In the genomic region with DNA sequence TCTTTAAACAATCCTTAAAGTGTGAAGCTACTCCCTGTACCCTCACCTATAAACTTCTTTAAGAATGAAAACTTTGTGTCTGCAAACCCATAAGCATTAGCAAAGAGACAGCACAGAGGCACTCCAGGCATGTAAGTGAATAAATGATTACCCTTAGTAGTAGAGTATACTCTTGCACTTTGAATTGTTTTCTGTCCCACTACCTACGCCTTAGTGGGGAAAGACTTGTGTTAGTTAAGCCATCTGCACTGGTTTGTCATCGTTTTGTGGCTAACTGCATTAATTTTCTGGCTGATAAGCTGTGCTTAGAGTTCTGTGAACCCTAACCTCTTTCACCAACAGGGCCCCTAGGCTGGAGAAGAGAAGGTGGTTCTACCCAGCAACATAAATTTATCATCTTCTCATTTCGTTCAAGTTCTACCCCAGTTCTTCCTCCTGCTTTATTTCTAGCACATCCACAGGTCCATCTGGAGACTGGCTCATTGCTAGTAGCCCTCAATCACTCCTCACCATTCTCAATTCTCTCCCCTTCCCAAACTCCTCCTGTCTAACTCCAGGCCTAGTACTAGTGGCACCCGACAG, we compare ENCODE assay signal across 8 cellular contexts. TPM values are rescaled to one million over a fixed set of nuclear protein-coding genes. Genes with fewer than 3 reads are reported as not detected.
DNase-seq lines count a peak whose midpoint lies in the region; ATAC-seq lines count a peak whose summit lies in the region.

No MANE protein-coding gene starts in this region.

- H3K4me1 Mint-ChIP-seq in T-helper 1 cell treated with Interleukin-12 subunit alpha and Interleukin-12 subunit beta and Interleukin-4 antibody, amounts not matched to agents 30 μg/mL and 1 μg/mL, for 36 hours (ENCODE audit: low read depth), result peaks cover 25% of the 10 kb centered on the region
- H3K4me1 Mint-ChIP-seq in activated naive CD8-positive, alpha-beta T cell treated with anti-CD3 and anti-CD28 coated beads, Interleukin-2, amount 50 U/mL, for 24 hours, result peaks cover 28% of the 10 kb centered on the region

- peaks cover 4% of the 10 kb centered on the region for H3K36me3 Mint-ChIP-seq in T-helper 1 cell treated with Interleukin-12 subunit alpha and Interleukin-12 subunit beta and Interleukin-4 antibody, amounts not matched to agents 30 μg/mL and 1 μg/mL, for 36 hours (ENCODE audit: low read depth)
- peaks cover 5% of the 10 kb centered on the region for H3K36me3 Mint-ChIP-seq in activated naive CD8-positive, alpha-beta T cell treated with anti-CD3 and anti-CD28 coated beads, Interleukin-2, amount 50 U/mL, for 24 hours (ENCODE audit: low read depth)

- H3K27ac ChIP-seq in layer of hippocampus (ENCODE audit: low read depth, low read length), result peak overlapping the region; percentile 33
- H3K27ac ChIP-seq in temporal lobe (ENCODE audit: low read depth, low read length), result peak overlapping the region; percentile 58

- H3K27me3 ChIP-seq in layer of hippocampus (ENCODE audit: control insufficient read depth, insufficient read depth, low read length), result no peaks in the 10 kb centered on the region

- H3K4me3 Mint-ChIP-seq in T-helper 1 cell treated with Interleukin-12 subunit alpha and Interleukin-12 subunit beta and Interleukin-4 antibody, amounts not matched to agents 30 μg/mL and 1 μg/mL, for 36 hours, result peak overlapping the region; percentile 93
- H3K4me3 Mint-ChIP-seq in activated naive CD8-positive, alpha-beta T cell treated with anti-CD3 and anti-CD28 coated beads, Interleukin-2, amount 50 U/mL, for 24 hours, result peak overlapping the region; percentile 97

- H3K27ac Mint-ChIP-seq in T-helper 1 cell treated with Interleukin-12 subunit alpha and Interleukin-12 subunit beta and Interleukin-4 antibody, amounts not matched to agents 30 μg/mL and 1 μg/mL, for 36 hours, result peak overlapping the region; percentile 84
- H3K27ac Mint-ChIP-seq in activated naive CD8-positive, alpha-beta T cell treated with anti-CD3 and anti-CD28 coated beads, Interleukin-2, amount 50 U/mL, for 24 hours, result peak overlapping the region; percentile 88

- H3K9me3 Mint-ChIP-seq in T-helper 1 cell treated with Interleukin-12 subunit alpha and Interleukin-12 subunit beta and Interleukin-4 antibody, amounts not matched to agents 30 μg/mL and 1 μg/mL, for 36 hours, result no peaks in the 10 kb centered on the region
- H3K9me3 Mint-ChIP-seq in activated naive CD8-positive, alpha-beta T cell treated with anti-CD3 and anti-CD28 coated beads, Interleukin-2, amount 50 U/mL, for 24 hours, result no peaks in the 10 kb centered on the region

- DNase-seq in T-helper 1 cell (no peak), sciatic nerve (ENCODE audit: low spot score) (no peak), kidney glomerular epithelial cell (lab: John Stamatoyannopoulos, UW) (no peak)
- DNase-seq in activated naive CD8-positive, alpha-beta T cell treated with anti-CD3 and anti-CD28 coated beads, Interleukin-2, amount 50 U/mL, for 24 hours, result no peak

- intact Hi-C loops in sciatic nerve (cut with DNase I), result no loop called here

- ATAC-seq in activated naive CD8-positive, alpha-beta T cell treated with anti-CD3 and anti-CD28 coated beads, Interleukin-2, amount 50 U/mL, for 24 hours, result no peak
- ATAC-seq in sciatic nerve (no peak), GM18498 (IDR thresholded peaks at IDR 0.05; ENCODE audit: unreplicated experiment) (no peak)

- peaks cover 3% of the 10 kb centered on the region for H3K27me3 Mint-ChIP-seq in T-helper 1 cell treated with Interleukin-12 subunit alpha and Interleukin-12 subunit beta and Interleukin-4 antibody, amounts not matched to agents 30 μg/mL and 1 μg/mL, for 36 hours (ENCODE audit: low read depth)
- no peaks in the 10 kb centered on the region for H3K27me3 Mint-ChIP-seq in activated naive CD8-positive, alpha-beta T cell treated with anti-CD3 and anti-CD28 coated beads, Interleukin-2, amount 50 U/mL, for 24 hours

RNA-seq across cellular contexts. Expression of gene LMAN2L, which starts 0.7 kb away (rescaled TPM):
- total RNA-seq in temporal lobe, result 19.7 TPM
- 19.3 TPM for total RNA-seq in sciatic nerve

RNA-seq across cellular contexts. Expression of gene CNNM4, which starts 21.6 kb away (rescaled TPM):
- total RNA-seq in temporal lobe (6.4 TPM), sciatic nerve (13.9 TPM)
